ENCODE assay signal across 28 cellular contexts in genomic region chr12:129830796-129831195, GRCh38.
"Had no signal": no experiment of that assay in that cellular context is flagged by ENCODE, and none has a peak within 500 bp of the region (broad histone marks: within the 10 kb centered on the region; RNA-seq: fewer than 3 reads in every experiment).

No MANE protein-coding gene starts in this region.

- H3K4me1 Mint-ChIP-seq: activated CD8-positive, alpha-beta memory T cell treated with anti-CD3 and anti-CD28 coated beads, Interleukin-2, amount 10 ng/mL, durations not matched to agents 7 days and 5 days; activated naive CD8-positive, alpha-beta T cell treated with anti-CD3 and anti-CD28 coated beads for 36 hours; T-helper 17 cell had no signal

- H3K27me3 Mint-ChIP-seq: activated CD8-positive, alpha-beta memory T cell treated with anti-CD3 and anti-CD28 coated beads, Interleukin-2, amount 10 ng/mL, durations not matched to agents 7 days and 5 days; activated naive CD8-positive, alpha-beta T cell treated with anti-CD3 and anti-CD28 coated beads for 36 hours; T-helper 17 cell had no signal

- H3K4me3 Mint-ChIP-seq: activated CD8-positive, alpha-beta memory T cell treated with anti-CD3 and anti-CD28 coated beads, Interleukin-2, amount 10 ng/mL, durations not matched to agents 7 days and 5 days; activated CD8-positive, alpha-beta T cell treated with anti-CD3 and anti-CD28 coated beads, Interleukin-2, amount 10 ng/mL, durations not matched to agents 7 days and 5 days; activated naive CD8-positive, alpha-beta T cell treated with anti-CD3 and anti-CD28 coated beads for 36 hours; activated T-cell treated with anti-CD3 and anti-CD28 coated beads, Interleukin-2, amount 50 U/mL, for 72 hours; brain; natural killer cell treated with Interleukin-12 subunit alpha and Interleukin-12 subunit beta and Interleukin-15 and Interleukin-18, amount 100 ng/mL, for 72 hours; T-helper 17 cell had no signal

- H3K36me3 Mint-ChIP-seq: activated naive CD8-positive, alpha-beta T cell treated with anti-CD3 and anti-CD28 coated beads for 36 hours; brain; natural killer cell treated with Interleukin-12 subunit alpha and Interleukin-12 subunit beta and Interleukin-15 and Interleukin-18, amount 100 ng/mL, for 72 hours had no signal

- H3K9me3 Mint-ChIP-seq: natural killer cell treated with Interleukin-12 subunit alpha and Interleukin-12 subunit beta and Interleukin-15 and Interleukin-18, amount 100 ng/mL, for 72 hours had no signal

- ATAC-seq: activated CD8-positive, alpha-beta memory T cell treated with anti-CD3 and anti-CD28 coated beads, Interleukin-2, amount 10 ng/mL, durations not matched to agents 7 days and 5 days; activated CD8-positive, alpha-beta T cell treated with anti-CD3 and anti-CD28 coated beads, Interleukin-2, amount 10 ng/mL, durations not matched to agents 7 days and 5 days; activated T-cell treated with anti-CD3 and anti-CD28 coated beads, Interleukin-2, amount 50 U/mL, for 72 hours; left lung; mucosa of descending colon; natural killer cell treated with Interleukin-12 subunit alpha and Interleukin-12 subunit beta and Interleukin-15 and Interleukin-18, amount 100 ng/mL, for 72 hours; right lobe of liver; T-helper 17 cell had no signal

- H3K4me3 ChIP-seq: adrenal gland, cardiac muscle cell, colonic mucosa, left lung, lung, mucosa of descending colon, ovary, right lobe of liver, tibial nerve had no signal

- H3K27ac Mint-ChIP-seq: activated CD8-positive, alpha-beta memory T cell treated with anti-CD3 and anti-CD28 coated beads, Interleukin-2, amount 10 ng/mL, durations not matched to agents 7 days and 5 days; activated CD8-positive, alpha-beta T cell treated with anti-CD3 and anti-CD28 coated beads, Interleukin-2, amount 10 ng/mL, durations not matched to agents 7 days and 5 days; activated naive CD8-positive, alpha-beta T cell treated with anti-CD3 and anti-CD28 coated beads for 36 hours; activated T-cell treated with anti-CD3 and anti-CD28 coated beads, Interleukin-2, amount 50 U/mL, for 72 hours; natural killer cell treated with Interleukin-12 subunit alpha and Interleukin-12 subunit beta and Interleukin-15 and Interleukin-18, amount 100 ng/mL, for 72 hours; progenitor cell of endocrine pancreas; T-helper 17 cell had no signal

- H3K27me3 ChIP-seq: adrenal gland, cardiac muscle cell, colonic mucosa, left lung, ovary, right lobe of liver, tibial nerve had no signal

- H3K9me3 ChIP-seq: adrenal gland, colonic mucosa, mucosa of descending colon, ovary, right lobe of liver had no signal

- H3K36me3 ChIP-seq: adrenal gland, cardiac muscle cell, colonic mucosa, left lung, ovary, right lobe of liver, tibial nerve, WERI-Rb-1 had no signal

- FAIRE-seq: frontal cortex had no signal

- H3K4me1 ChIP-seq: adrenal gland, colonic mucosa, left lung, right lobe of liver, tibial nerve had no signal

- H3K27ac ChIP-seq: adrenal gland, cardiac muscle cell, colonic mucosa, left lung, ovary, right lobe of liver, tibial nerve, WERI-Rb-1 had no signal

- DNase-seq: activated CD4-positive, alpha-beta T cell treated with anti-CD3 and anti-CD28 coated beads, Interleukin-2, amount 50 U/mL, for 1 hour; activated CD8-positive, alpha-beta memory T cell treated with anti-CD3 and anti-CD28 coated beads, Interleukin-2, amount 10 ng/mL, durations not matched to agents 7 days and 5 days; activated CD8-positive, alpha-beta T cell treated with anti-CD3 and anti-CD28 coated beads, Interleukin-2, amount 10 ng/mL, durations not matched to agents 7 days and 5 days; activated naive CD4-positive, alpha-beta T cell treated with Interleukin-2 at 50 U/mL for 16 hours; activated naive CD8-positive, alpha-beta T cell treated with anti-CD3 and anti-CD28 coated beads for 36 hours; activated T-cell treated with anti-CD3 and anti-CD28 coated beads, Interleukin-2, amount 50 U/mL, for 72 hours; adrenal gland; aorta; cerebellar nuclear complex; colonic mucosa; effector CD8-positive, alpha-beta T cell; kidney glomerular epithelial cell; left lung; mucosa of descending colon; ovary; right lobe of liver; stimulated activated CD4-positive, alpha-beta T cell treated with anti-CD3 and anti-CD28 coated beads, Interleukin-2, amount 100 ng/mL, for 48 hours; stimulated activated naive CD4-positive, alpha-beta T cell treated with Interleukin-2 at 50 U/mL for 16 hours; T-helper 17 cell; T1000; WERI-Rb-1 had no signal
